Comparison of ENCODE assay signal across 1 cellular context in genomic region chr15:99586121-99586520, GRCh38.
TF ChIP-seq lines count a peak whose summit lies in the region.

No MANE protein-coding gene starts in this region.

TF ChIP-seq in HEK293, 187 proteins besides CTCF, POLR2A, EP300 and RAD21 (continued from another document):
- TF ChIP-seq ZNF280D (tag by site-specific recombination; IDR thresholded peaks at IDR 0.05) (no peak), ZNF658 (tag by site-specific recombination; IDR thresholded peaks at IDR 0.05) (no peak), ZEB2 (tag by site-specific recombination; IDR thresholded peaks at IDR 0.05) (no peak), ZBTB1 (tag by site-specific recombination; IDR thresholded peaks at IDR 0.05) (no peak), ZBTB7A (tag by site-specific recombination; IDR thresholded peaks at IDR 0.05; ENCODE audit: low read depth) (no peak), ZNF184 (tag by site-specific recombination; IDR thresholded peaks at IDR 0.05) (peak; percentile 100), ZNF426 (tag by site-specific recombination; IDR thresholded peaks at IDR 0.05) (no peak), SETDB1 (IDR thresholded peaks at IDR 0.05; ENCODE audit: insufficient read length, low read length) (peak; percentile 46), ZNF362 (tag by site-specific recombination; IDR thresholded peaks at IDR 0.05) (no peak), ZNF341 (tag by site-specific recombination; IDR thresholded peaks at IDR 0.05; ENCODE audit: low read depth) (no peak), ZNF146 (tag by site-specific recombination; IDR thresholded peaks at IDR 0.05) (peak; percentile 34; the same call in 1 of the 2 replicates), ZNF10 (tag by site-specific recombination; IDR thresholded peaks at IDR 0.05) (no peak), ZNF513 (tag by site-specific recombination; IDR thresholded peaks at IDR 0.05) (no peak), ZNF664 (tag by site-specific recombination; IDR thresholded peaks at IDR 0.05) (no peak), ZBTB26 (tag by site-specific recombination; optimal IDR thresholded peaks at IDR 0.05) (no peak), ZNF138 (tag by site-specific recombination; IDR thresholded peaks at IDR 0.05; ENCODE audit: borderline replicate concordance) (no peak), ZSCAN23 (tag by site-specific recombination; IDR thresholded peaks at IDR 0.05) (no peak)
